24 cellular contexts compared by ENCODE assay signal in genomic region chr3:190291994-190292584, GRCh38. TPM values are rescaled to one million over a fixed set of nuclear protein-coding genes. Genes with fewer than 3 reads are reported as not detected.
"Had no signal": no experiment of that assay in that cellular context is flagged by ENCODE, and none has a peak within 500 bp of the region (broad histone marks: within the 10 kb centered on the region; RNA-seq: fewer than 3 reads in every experiment).

No MANE protein-coding gene starts in this region.

- ATAC-seq: effector memory CD8-positive, alpha-beta T cell; gastrocnemius medialis; heart right ventricle; left cardiac atrium; left lung; left ventricle myocardium superior; lower lobe of right lung; mucosa of descending colon; naive thymus-derived CD8-positive, alpha-beta T cell had no signal

- H3K36me3 ChIP-seq: colonic mucosa, esophagus squamous epithelium, gastrocnemius medialis, heart right ventricle, left lung, lower lobe of right lung had no signal

- H3K27me3 ChIP-seq: colonic mucosa, esophagus squamous epithelium, gastrocnemius medialis, heart right ventricle, left lung had no signal

- FAIRE-seq: endometrium, islet of Langerhans, keratinocyte had no signal

- H3K4me1 ChIP-seq: colonic mucosa, gastrocnemius medialis, heart right ventricle, left lung, lower lobe of right lung had no signal

- DNase-seq: colonic mucosa; cortex of kidney; effector CD8-positive, alpha-beta T cell; effector memory CD8-positive, alpha-beta T cell; endodermal cell; esophagus squamous epithelium; foreskin fibroblast; foreskin melanocyte; gastrocnemius medialis; glutamatergic neuron; head of caudate nucleus; heart right ventricle; hippocampal formation; left cardiac atrium; left lung; left ventricle myocardium superior; lower lobe of right lung; mesenchymal stem cell; mucosa of descending colon; naive B cell; naive thymus-derived CD8-positive, alpha-beta T cell had no signal

- H3K27ac ChIP-seq: colonic mucosa, esophagus squamous epithelium, gastrocnemius medialis, heart right ventricle, left lung, lower lobe of right lung had no signal

- H3K9me3 ChIP-seq: colonic mucosa, gastrocnemius medialis, lower lobe of right lung had no signal

- H3K4me3 ChIP-seq: colonic mucosa, esophagus squamous epithelium, gastrocnemius medialis, heart right ventricle, left lung, lower lobe of right lung, mucosa of descending colon had no signal

RNA-seq across cellular contexts. Expression of gene CLDN1, which starts 30.2 kb away (rescaled TPM):
- total RNA-seq: naive thymus-derived CD8-positive, alpha-beta T cell had no signal
- polyA plus RNA-seq: naive thymus-derived CD8-positive, alpha-beta T cell had no signal
